In the genomic region with DNA sequence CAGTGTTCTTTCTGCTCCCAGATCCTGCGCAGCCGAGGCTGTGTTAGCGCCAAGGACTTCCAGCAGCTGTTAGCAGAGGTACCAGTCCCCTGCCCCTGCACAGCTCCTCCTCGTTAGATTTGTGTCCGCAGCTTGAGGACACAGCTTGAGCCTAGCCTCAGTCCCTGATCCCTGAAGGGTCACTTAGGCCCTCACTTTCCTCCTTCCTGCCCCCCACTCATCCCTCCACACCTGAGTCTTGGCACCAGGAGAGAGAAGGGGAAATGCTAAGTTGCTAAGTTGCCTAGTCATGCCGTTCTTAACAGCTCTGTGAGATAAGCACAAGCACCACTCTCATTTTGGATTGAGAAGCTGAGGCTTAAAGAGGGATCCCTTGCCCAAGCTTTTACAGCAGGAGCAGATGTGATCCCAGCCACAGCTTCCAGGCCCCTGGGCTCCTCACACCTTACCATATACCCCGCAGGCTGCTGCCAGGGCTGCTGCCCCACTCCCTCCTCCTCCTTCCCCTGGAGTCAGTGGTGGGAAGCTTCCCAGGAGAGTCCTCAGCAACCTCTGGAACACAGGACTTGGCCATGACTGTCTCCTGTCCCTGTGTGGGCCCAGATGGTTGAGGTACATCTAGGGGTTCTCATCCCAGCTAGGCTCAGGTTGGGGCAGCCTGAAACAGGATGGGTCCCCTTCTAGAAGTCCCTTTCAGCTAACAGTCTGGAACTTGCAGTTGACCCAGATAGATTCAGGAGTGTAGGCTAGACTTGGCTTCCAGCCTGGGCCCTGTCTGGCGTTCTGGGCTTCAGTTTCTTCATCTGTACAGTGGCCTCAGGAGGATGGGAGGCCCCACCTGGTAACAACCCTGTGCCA, we compare ENCODE assay signal across 1 cellular context.
TF ChIP-seq lines count a peak whose summit lies in the region.

No MANE protein-coding gene starts in this region.

TF ChIP-seq in K562, 482 proteins besides CTCF, POLR2A, EP300 and RAD21 (continued from another document and continues in another):
- TF ChIP-seq, protein P1, sequence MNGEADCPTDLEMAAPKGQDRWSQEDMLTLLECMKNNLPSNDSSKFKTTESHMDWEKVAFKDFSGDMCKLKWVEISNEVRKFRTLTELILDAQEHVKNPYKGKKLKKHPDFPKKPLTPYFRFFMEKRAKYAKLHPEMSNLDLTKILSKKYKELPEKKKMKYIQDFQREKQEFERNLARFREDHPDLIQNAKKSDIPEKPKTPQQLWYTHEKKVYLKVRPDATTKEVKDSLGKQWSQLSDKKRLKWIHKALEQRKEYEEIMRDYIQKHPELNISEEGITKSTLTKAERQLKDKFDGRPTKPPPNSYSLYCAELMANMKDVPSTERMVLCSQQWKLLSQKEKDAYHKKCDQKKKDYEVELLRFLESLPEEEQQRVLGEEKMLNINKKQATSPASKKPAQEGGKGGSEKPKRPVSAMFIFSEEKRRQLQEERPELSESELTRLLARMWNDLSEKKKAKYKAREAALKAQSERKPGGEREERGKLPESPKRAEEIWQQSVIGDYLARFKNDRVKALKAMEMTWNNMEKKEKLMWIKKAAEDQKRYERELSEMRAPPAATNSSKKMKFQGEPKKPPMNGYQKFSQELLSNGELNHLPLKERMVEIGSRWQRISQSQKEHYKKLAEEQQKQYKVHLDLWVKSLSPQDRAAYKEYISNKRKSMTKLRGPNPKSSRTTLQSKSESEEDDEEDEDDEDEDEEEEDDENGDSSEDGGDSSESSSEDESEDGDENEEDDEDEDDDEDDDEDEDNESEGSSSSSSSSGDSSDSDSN (IDR thresholded peaks at IDR 0.05; ENCODE audit: borderline replicate concordance in 1 of 2, low read depth in 2 of 2, low read length in 2 of 2), result 0 out of 4 replicates have a peak, but pooled peaks of 1 of the 2 experiments have one; percentile 57
- TF ChIP-seq ZZZ3 (IDR thresholded peaks at IDR 0.05) (no peak), ARHGAP35 (IDR thresholded peaks at IDR 0.05; ENCODE audit: partially characterized antibody) (no peak), ZNF133 (CRISPR knock-in tag; IDR thresholded peaks at IDR 0.05) (no peak), SRF (CRISPR knock-in tag; IDR thresholded peaks at IDR 0.05) (no peak), HDAC3 (IDR thresholded peaks at IDR 0.05; ENCODE audit: borderline replicate concordance, partially characterized antibody) (no peak), ZNF311 (CRISPR knock-in tag; IDR thresholded peaks at IDR 0.05) (no peak), CHD1 (IDR thresholded peaks at IDR 0.05; ENCODE audit: low read length) (peak; percentile 24), ZNF436 (CRISPR knock-in tag; IDR thresholded peaks at IDR 0.05) (no peak), FOXK2 (conservative IDR thresholded peaks at IDR 0.05 in 1 of 2, IDR thresholded peaks at IDR 0.05 in 1 of 2; ENCODE audit: low read depth in 2 of 2) (no peak; a peak in 1 of 4 replicates), STAT5B (CRISPR knock-in tag; IDR thresholded peaks at IDR 0.05) (no peak), TCF7 (IDR thresholded peaks at IDR 0.05; ENCODE audit: borderline replicate concordance) (no peak), NCOA1 (IDR thresholded peaks at IDR 0.05; ENCODE audit: low read depth) (no peak; the same call in 1 of the 2 replicates), FOXP1 (CRISPR knock-in tag; IDR thresholded peaks at IDR 0.05) (no peak), ZNF23 (CRISPR knock-in tag; IDR thresholded peaks at IDR 0.05) (no peak), RCOR1 (IDR thresholded peaks at IDR 0.05; ENCODE audit: borderline replicate concordance in 1 of 2, low read depth in 2 of 2, low read length in 2 of 2) (peak in 1 of 2 experiments; percentile 73; a peak in 2 of 4 replicates), CCNT2 (IDR thresholded peaks at IDR 0.05; ENCODE audit: borderline replicate concordance, extremely low read depth, insufficient read length, low read depth, low read length) (no peak), ZNF274 (IDR thresholded peaks at IDR 0.05; ENCODE audit: borderline replicate concordance, low read depth, low read length) (no peak), SMAD2 (IDR thresholded peaks at IDR 0.05; ENCODE audit: low read depth, low read length) (no peak), HDAC8 (tag; IDR thresholded peaks at IDR 0.05) (no peak), ZNF41 (CRISPR knock-in tag; conservative IDR thresholded peaks at IDR 0.05) (no peak), NR4A1 (CRISPR knock-in tag; IDR thresholded peaks at IDR 0.05) (no peak), NR4A1 (tag; IDR thresholded peaks at IDR 0.05) (no peak), U2AF2 (optimal IDR thresholded peaks at IDR 0.05; ENCODE audit: low read depth, low read length) (no peak), PML (IDR thresholded peaks at IDR 0.05; ENCODE audit: low read length) (no peak), MTA1 (IDR thresholded peaks at IDR 0.05; ENCODE audit: borderline replicate concordance) (no peak), ZFX (CRISPR knock-in tag; IDR thresholded peaks at IDR 0.05) (no peak), RNF2 (IDR thresholded peaks at IDR 0.05) (no peak; the same call in 1 of the 2 replicates)
- TF ChIP-seq, protein P2, sequence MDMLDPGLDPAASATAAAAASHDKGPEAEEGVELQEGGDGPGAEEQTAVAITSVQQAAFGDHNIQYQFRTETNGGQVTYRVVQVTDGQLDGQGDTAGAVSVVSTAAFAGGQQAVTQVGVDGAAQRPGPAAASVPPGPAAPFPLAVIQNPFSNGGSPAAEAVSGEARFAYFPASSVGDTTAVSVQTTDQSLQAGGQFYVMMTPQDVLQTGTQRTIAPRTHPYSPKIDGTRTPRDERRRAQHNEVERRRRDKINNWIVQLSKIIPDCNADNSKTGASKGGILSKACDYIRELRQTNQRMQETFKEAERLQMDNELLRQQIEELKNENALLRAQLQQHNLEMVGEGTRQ (CRISPR knock-in tag; IDR thresholded peaks at IDR 0.05), result no peak
- TF ChIP-seq, protein P3, sequence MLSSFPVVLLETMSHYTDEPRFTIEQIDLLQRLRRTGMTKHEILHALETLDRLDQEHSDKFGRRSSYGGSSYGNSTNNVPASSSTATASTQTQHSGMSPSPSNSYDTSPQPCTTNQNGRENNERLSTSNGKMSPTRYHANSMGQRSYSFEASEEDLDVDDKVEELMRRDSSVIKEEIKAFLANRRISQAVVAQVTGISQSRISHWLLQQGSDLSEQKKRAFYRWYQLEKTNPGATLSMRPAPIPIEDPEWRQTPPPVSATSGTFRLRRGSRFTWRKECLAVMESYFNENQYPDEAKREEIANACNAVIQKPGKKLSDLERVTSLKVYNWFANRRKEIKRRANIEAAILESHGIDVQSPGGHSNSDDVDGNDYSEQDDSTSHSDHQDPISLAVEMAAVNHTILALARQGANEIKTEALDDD (IDR thresholded peaks at IDR 0.05), result peak; percentile 54; the same call in 1 of the 2 replicates
- TF ChIP-seq, protein P4, sequence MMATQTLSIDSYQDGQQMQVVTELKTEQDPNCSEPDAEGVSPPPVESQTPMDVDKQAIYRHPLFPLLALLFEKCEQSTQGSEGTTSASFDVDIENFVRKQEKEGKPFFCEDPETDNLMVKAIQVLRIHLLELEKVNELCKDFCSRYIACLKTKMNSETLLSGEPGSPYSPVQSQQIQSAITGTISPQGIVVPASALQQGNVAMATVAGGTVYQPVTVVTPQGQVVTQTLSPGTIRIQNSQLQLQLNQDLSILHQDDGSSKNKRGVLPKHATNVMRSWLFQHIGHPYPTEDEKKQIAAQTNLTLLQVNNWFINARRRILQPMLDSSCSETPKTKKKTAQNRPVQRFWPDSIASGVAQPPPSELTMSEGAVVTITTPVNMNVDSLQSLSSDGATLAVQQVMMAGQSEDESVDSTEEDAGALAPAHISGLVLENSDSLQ (IDR thresholded peaks at IDR 0.05), result no peak
- TF ChIP-seq, protein P5, sequence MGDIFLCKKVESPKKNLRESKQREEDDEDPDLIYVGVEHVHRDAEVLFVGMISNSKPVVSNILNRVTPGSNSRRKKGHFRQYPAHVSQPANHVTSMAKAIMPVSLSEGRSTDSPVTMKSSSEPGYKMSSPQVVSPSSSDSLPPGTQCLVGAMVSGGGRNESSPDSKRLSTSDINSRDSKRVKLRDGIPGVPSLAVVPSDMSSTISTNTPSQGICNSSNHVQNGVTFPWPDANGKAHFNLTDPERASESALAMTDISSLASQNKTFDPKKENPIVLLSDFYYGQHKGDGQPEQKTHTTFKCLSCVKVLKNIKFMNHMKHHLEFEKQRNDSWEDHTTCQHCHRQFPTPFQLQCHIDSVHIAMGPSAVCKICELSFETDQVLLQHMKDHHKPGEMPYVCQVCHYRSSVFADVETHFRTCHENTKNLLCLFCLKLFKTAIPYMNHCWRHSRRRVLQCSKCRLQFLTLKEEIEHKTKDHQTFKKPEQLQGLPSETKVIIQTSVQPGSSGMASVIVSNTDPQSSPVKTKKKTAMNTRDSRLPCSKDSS (IDR thresholded peaks at IDR 0.05; ENCODE audit: low read depth, partially characterized antibody), result no peak
- TF ChIP-seq, protein P6, sequence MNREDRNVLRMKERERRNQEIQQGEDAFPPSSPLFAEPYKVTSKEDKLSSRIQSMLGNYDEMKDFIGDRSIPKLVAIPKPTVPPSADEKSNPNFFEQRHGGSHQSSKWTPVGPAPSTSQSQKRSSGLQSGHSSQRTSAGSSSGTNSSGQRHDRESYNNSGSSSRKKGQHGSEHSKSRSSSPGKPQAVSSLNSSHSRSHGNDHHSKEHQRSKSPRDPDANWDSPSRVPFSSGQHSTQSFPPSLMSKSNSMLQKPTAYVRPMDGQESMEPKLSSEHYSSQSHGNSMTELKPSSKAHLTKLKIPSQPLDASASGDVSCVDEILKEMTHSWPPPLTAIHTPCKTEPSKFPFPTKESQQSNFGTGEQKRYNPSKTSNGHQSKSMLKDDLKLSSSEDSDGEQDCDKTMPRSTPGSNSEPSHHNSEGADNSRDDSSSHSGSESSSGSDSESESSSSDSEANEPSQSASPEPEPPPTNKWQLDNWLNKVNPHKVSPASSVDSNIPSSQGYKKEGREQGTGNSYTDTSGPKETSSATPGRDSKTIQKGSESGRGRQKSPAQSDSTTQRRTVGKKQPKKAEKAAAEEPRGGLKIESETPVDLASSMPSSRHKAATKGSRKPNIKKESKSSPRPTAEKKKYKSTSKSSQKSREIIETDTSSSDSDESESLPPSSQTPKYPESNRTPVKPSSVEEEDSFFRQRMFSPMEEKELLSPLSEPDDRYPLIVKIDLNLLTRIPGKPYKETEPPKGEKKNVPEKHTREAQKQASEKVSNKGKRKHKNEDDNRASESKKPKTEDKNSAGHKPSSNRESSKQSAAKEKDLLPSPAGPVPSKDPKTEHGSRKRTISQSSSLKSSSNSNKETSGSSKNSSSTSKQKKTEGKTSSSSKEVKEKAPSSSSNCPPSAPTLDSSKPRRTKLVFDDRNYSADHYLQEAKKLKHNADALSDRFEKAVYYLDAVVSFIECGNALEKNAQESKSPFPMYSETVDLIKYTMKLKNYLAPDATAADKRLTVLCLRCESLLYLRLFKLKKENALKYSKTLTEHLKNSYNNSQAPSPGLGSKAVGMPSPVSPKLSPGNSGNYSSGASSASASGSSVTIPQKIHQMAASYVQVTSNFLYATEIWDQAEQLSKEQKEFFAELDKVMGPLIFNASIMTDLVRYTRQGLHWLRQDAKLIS (CRISPR knock-in tag; IDR thresholded peaks at IDR 0.05), result no peak
- TF ChIP-seq, protein P7, sequence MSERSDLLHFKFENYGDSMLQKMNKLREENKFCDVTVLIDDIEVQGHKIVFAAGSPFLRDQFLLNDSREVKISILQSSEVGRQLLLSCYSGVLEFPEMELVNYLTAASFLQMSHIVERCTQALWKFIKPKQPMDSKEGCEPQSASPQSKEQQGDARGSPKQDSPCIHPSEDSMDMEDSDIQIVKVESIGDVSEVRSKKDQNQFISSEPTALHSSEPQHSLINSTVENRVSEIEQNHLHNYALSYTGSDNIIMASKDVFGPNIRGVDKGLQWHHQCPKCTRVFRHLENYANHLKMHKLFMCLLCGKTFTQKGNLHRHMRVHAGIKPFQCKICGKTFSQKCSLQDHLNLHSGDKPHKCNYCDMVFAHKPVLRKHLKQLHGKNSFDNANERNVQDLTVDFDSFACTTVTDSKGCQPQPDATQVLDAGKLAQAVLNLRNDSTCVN (CRISPR knock-in tag; IDR thresholded peaks at IDR 0.05), result no peak
- TF ChIP-seq, protein P8, sequence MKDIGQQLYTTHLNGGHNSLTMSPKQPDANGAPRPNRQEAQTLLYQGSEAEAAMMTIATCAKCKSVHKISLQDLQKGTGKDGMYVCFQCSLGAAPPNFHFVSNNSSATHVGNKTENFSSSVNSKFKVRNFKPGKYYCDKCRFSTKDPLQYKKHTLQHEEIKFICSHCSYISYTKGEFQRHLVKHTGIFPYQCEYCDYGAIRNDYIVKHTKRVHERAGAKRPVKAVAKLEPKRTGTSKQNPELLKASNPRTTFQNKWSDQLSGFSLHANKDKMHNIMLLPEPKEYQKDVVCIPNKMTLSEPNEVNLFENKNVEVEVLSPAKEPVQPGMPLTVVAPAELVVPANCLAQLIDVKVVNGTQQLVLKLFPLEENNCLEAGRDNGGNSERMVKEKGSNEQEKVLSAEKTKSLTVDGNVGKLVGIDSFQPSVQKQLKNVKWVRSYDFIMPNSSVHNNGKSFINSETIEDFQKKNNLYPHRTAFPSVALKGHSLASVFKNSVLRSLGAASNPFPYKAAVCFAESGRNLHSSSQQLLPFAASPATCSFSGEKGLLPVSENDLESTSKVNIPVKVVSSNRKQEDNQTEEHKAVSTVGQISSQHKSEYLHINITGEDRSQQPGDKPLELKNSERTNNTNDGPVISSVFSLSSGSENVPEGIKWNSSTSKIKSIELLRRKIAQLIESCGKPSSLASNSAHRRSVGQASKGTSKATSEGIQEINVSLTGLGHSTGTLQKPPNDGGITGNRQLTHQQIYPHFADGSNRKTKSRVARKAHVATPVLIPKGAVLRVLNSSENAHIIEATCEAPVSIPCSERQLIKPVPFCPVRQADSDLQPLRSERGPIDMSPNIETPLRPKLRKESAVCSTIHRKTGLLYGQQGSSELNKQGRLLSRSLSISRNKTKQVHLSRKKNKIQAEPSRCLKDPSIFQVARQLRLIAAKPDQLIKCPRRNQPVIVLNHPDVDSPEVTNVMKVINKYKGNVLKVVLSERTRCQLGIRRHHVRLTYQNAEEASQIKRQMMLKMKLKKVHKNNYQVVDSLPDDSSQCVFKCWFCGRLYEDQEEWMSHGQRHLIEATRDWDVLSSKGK (CRISPR knock-in tag; IDR thresholded peaks at IDR 0.05), result no peak
- TF ChIP-seq, protein P9, sequence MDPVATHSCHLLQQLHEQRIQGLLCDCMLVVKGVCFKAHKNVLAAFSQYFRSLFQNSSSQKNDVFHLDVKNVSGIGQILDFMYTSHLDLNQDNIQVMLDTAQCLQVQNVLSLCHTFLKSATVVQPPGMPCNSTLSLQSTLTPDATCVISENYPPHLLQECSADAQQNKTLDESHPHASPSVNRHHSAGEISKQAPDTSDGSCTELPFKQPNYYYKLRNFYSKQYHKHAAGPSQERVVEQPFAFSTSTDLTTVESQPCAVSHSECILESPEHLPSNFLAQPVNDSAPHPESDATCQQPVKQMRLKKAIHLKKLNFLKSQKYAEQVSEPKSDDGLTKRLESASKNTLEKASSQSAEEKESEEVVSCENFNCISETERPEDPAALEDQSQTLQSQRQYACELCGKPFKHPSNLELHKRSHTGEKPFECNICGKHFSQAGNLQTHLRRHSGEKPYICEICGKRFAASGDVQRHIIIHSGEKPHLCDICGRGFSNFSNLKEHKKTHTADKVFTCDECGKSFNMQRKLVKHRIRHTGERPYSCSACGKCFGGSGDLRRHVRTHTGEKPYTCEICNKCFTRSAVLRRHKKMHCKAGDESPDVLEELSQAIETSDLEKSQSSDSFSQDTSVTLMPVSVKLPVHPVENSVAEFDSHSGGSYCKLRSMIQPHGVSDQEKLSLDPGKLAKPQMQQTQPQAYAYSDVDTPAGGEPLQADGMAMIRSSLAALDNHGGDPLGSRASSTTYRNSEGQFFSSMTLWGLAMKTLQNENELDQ (CRISPR knock-in tag; IDR thresholded peaks at IDR 0.05; ENCODE audit: borderline replicate concordance), result no peak
- TF ChIP-seq, protein P10, sequence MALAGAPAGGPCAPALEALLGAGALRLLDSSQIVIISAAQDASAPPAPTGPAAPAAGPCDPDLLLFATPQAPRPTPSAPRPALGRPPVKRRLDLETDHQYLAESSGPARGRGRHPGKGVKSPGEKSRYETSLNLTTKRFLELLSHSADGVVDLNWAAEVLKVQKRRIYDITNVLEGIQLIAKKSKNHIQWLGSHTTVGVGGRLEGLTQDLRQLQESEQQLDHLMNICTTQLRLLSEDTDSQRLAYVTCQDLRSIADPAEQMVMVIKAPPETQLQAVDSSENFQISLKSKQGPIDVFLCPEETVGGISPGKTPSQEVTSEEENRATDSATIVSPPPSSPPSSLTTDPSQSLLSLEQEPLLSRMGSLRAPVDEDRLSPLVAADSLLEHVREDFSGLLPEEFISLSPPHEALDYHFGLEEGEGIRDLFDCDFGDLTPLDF (CRISPR knock-in tag; IDR thresholded peaks at IDR 0.05), result no peak
